In the genomic region with DNA sequence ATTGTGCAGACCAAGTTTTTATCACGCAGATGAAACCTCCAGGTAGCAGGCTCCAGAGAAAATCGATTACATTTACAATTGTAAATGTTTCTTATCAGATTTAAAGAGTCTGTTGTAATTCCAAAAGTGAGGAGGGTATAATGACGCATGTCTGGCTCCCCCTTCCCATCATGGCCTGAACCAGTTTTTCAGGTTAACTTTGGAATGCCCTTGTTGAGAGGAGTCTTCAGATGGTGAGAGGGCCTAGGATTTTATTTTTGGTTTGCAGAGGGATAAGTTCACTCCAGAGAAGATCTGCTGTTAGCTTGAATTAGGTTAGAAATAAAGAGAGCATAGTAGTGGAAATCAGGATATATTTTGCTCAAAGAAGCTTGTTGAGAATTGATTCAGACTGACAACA, we compare ENCODE assay signal across 33 cellular contexts.
"Had no signal": no experiment of that assay in that cellular context is flagged by ENCODE, and none has a peak within 500 bp of the region (broad histone marks: within the 10 kb centered on the region; RNA-seq: fewer than 3 reads in every experiment).

No MANE protein-coding gene starts in this region.

- H3K4me3 ChIP-seq: adrenal gland, ascending aorta, breast epithelium, cardiac muscle cell, esophagus muscularis mucosa, gastrocnemius medialis, heart left ventricle had no signal

- H3K9me3 ChIP-seq: adrenal gland, ascending aorta, breast epithelium, esophagus muscularis mucosa, gastrocnemius medialis, heart left ventricle had no signal

- H3K27me3 Mint-ChIP-seq: activated CD4-positive, alpha-beta memory T cell treated with anti-CD3 and anti-CD28 coated beads for 36 hours; activated CD4-positive, alpha-beta T cell treated with anti-CD3 and anti-CD28 coated beads for 36 hours; activated CD4-positive, alpha-beta T cell treated with anti-CD3 and anti-CD28 coated beads, Interleukin-2, amount 10 ng/mL, durations not matched to agents 24 days and 14 days; activated CD8-positive, alpha-beta memory T cell treated with anti-CD3 and anti-CD28 coated beads, Interleukin-2, amount 10 ng/mL, durations not matched to agents 7 days and 5 days; activated naive CD4-positive, alpha-beta T cell treated with anti-CD3 and anti-CD28 coated beads, Interleukin-2, amount 50 U/mL, for 24 hours; activated naive CD8-positive, alpha-beta T cell treated with anti-CD3 and anti-CD28 coated beads for 36 hours; activated naive CD8-positive, alpha-beta T cell treated with anti-CD3 and anti-CD28 coated beads, Interleukin-2, amount 50 U/mL, for 24 hours; brain; central memory CD8-positive, alpha-beta T cell; effector memory CD8-positive, alpha-beta T cell had no signal

- H3K4me3 Mint-ChIP-seq: activated CD4-positive, alpha-beta memory T cell treated with anti-CD3 and anti-CD28 coated beads for 36 hours; activated CD4-positive, alpha-beta T cell treated with anti-CD3 and anti-CD28 coated beads for 36 hours; activated CD4-positive, alpha-beta T cell treated with anti-CD3 and anti-CD28 coated beads, Interleukin-2, amount 10 ng/mL, durations not matched to agents 24 days and 14 days; activated CD8-positive, alpha-beta memory T cell treated with anti-CD3 and anti-CD28 coated beads, Interleukin-2, amount 10 ng/mL, durations not matched to agents 7 days and 5 days; activated CD8-positive, alpha-beta T cell treated with anti-CD3 and anti-CD28 coated beads, Interleukin-2, amount 10 ng/mL, durations not matched to agents 7 days and 5 days; activated naive CD4-positive, alpha-beta T cell treated with anti-CD3 and anti-CD28 coated beads for 36 hours; activated naive CD4-positive, alpha-beta T cell treated with anti-CD3 and anti-CD28 coated beads, Interleukin-2, amount 50 U/mL, for 24 hours; activated naive CD8-positive, alpha-beta T cell treated with anti-CD3 and anti-CD28 coated beads for 36 hours; activated naive CD8-positive, alpha-beta T cell treated with anti-CD3 and anti-CD28 coated beads, Interleukin-2, amount 50 U/mL, for 24 hours; activated T-helper 1 cell treated with anti-CD3 and anti-CD28 coated beads, Interleukin-12 subunit alpha, Interleukin-12 subunit beta, Interleukin-2, Interleukin-4 antibody, amounts not matched to agents 30 ng/mL and 10 ng/mL and 1 ng/mL, durations not matched to agents 14 hours and 24 hours and 36 hours; brain; central memory CD8-positive, alpha-beta T cell; effector memory CD8-positive, alpha-beta T cell had no signal

- H3K9me3 Mint-ChIP-seq: activated CD4-positive, alpha-beta memory T cell treated with anti-CD3 and anti-CD28 coated beads for 36 hours; activated naive CD4-positive, alpha-beta T cell treated with anti-CD3 and anti-CD28 coated beads for 36 hours; activated naive CD8-positive, alpha-beta T cell treated with anti-CD3 and anti-CD28 coated beads, Interleukin-2, amount 50 U/mL, for 24 hours; activated T-helper 2 cell treated with anti-CD3 and anti-CD28 coated beads, Interferon-gamma antibody, Interleukin-2, Interleukin-4, amounts not matched to agents 10 μg/mL and 5 μg/mL and 100 μg/mL, durations not matched to agents 14 hours and 24 hours and 36 hours; central memory CD8-positive, alpha-beta T cell; effector memory CD8-positive, alpha-beta T cell had no signal

- H3K27ac ChIP-seq: adrenal gland, ascending aorta, breast epithelium, cardiac muscle cell, esophagus muscularis mucosa, foreskin keratinocyte, gastrocnemius medialis, heart left ventricle had no signal

- H3K36me3 ChIP-seq: adrenal gland, ascending aorta, breast epithelium, cardiac muscle cell, esophagus muscularis mucosa, gastrocnemius medialis, heart left ventricle had no signal

- H3K27ac Mint-ChIP-seq: activated CD4-positive, alpha-beta memory T cell treated with anti-CD3 and anti-CD28 coated beads for 36 hours; activated CD4-positive, alpha-beta T cell treated with anti-CD3 and anti-CD28 coated beads for 36 hours; activated CD4-positive, alpha-beta T cell treated with anti-CD3 and anti-CD28 coated beads, Interleukin-2, amount 10 ng/mL, durations not matched to agents 24 days and 14 days; activated CD8-positive, alpha-beta memory T cell treated with anti-CD3 and anti-CD28 coated beads, Interleukin-2, amount 10 ng/mL, durations not matched to agents 7 days and 5 days; activated CD8-positive, alpha-beta T cell treated with anti-CD3 and anti-CD28 coated beads, Interleukin-2, amount 10 ng/mL, durations not matched to agents 7 days and 5 days; activated naive CD4-positive, alpha-beta T cell treated with anti-CD3 and anti-CD28 coated beads for 36 hours; activated naive CD4-positive, alpha-beta T cell treated with anti-CD3 and anti-CD28 coated beads, Interleukin-2, amount 50 U/mL, for 24 hours; activated naive CD8-positive, alpha-beta T cell treated with anti-CD3 and anti-CD28 coated beads for 36 hours; activated naive CD8-positive, alpha-beta T cell treated with anti-CD3 and anti-CD28 coated beads, Interleukin-2, amount 50 U/mL, for 24 hours; activated T-helper 1 cell treated with anti-CD3 and anti-CD28 coated beads, Interleukin-12 subunit alpha, Interleukin-12 subunit beta, Interleukin-2, Interleukin-4 antibody, amounts not matched to agents 30 ng/mL and 10 ng/mL and 1 ng/mL, durations not matched to agents 14 hours and 24 hours and 36 hours; activated T-helper 2 cell treated with anti-CD3 and anti-CD28 coated beads, Interferon-gamma antibody, Interleukin-2, Interleukin-4, amounts not matched to agents 10 μg/mL and 5 μg/mL and 100 μg/mL, durations not matched to agents 14 hours and 24 hours and 36 hours; effector memory CD8-positive, alpha-beta T cell had no signal

- H3K4me1 Mint-ChIP-seq: activated CD4-positive, alpha-beta T cell treated with anti-CD3 and anti-CD28 coated beads, Interleukin-2, amount 10 ng/mL, durations not matched to agents 24 days and 14 days; activated CD8-positive, alpha-beta memory T cell treated with anti-CD3 and anti-CD28 coated beads, Interleukin-2, amount 10 ng/mL, durations not matched to agents 7 days and 5 days; activated naive CD4-positive, alpha-beta T cell treated with anti-CD3 and anti-CD28 coated beads, Interleukin-2, amount 50 U/mL, for 24 hours; activated naive CD8-positive, alpha-beta T cell treated with anti-CD3 and anti-CD28 coated beads for 36 hours; activated naive CD8-positive, alpha-beta T cell treated with anti-CD3 and anti-CD28 coated beads, Interleukin-2, amount 50 U/mL, for 24 hours; brain; central memory CD8-positive, alpha-beta T cell had no signal

- DNase-seq: activated CD4-positive, alpha-beta memory T cell treated with anti-CD3 and anti-CD28 coated beads for 36 hours; activated CD4-positive, alpha-beta T cell treated with anti-CD3 and anti-CD28 coated beads for 36 hours; activated CD4-positive, alpha-beta T cell treated with anti-CD3 and anti-CD28 coated beads, Interleukin-2, amount 10 ng/mL, durations not matched to agents 24 days and 14 days; activated CD4-positive, CD25-positive, alpha-beta regulatory T cell; activated CD4-positive, CD25-positive, alpha-beta regulatory T cell treated with anti-CD3 and anti-CD28 coated beads, Interleukin-2, amount 50 U/mL, for 72 hours; activated CD8-positive, alpha-beta memory T cell treated with anti-CD3 and anti-CD28 coated beads, Interleukin-2, amount 10 ng/mL, durations not matched to agents 7 days and 5 days; activated CD8-positive, alpha-beta memory T cell treated with anti-CD3 and anti-CD28 coated beads, Interleukin-2, amount 50 U/mL, for 4 hours; activated CD8-positive, alpha-beta T cell treated with anti-CD3 and anti-CD28 coated beads, Interleukin-2, amount 10 ng/mL, durations not matched to agents 7 days and 5 days; activated effector memory CD4-positive, alpha-beta T cell treated with anti-CD3 and anti-CD28 coated beads, Interleukin-2, amount 50 U/mL, for 16 hours; activated naive CD4-positive, alpha-beta T cell treated with anti-CD3 and anti-CD28 coated beads for 36 hours; activated naive CD8-positive, alpha-beta T cell treated with anti-CD3 and anti-CD28 coated beads for 36 hours; activated naive CD8-positive, alpha-beta T cell treated with anti-CD3 and anti-CD28 coated beads, Interleukin-2, amount 50 U/mL, for 24 hours; activated T-cell treated with anti-CD3 and anti-CD28 coated beads, Interleukin-2, amount 50 U/mL, for 1 hour; activated T-cell treated with anti-CD3 and anti-CD28 coated beads, Interleukin-2, amount 50 U/mL, for 48 hours; adrenal gland; cortex of kidney; dermis blood vessel endothelial cell; effector CD4-positive, alpha-beta T cell; effector memory CD8-positive, alpha-beta T cell; foreskin keratinocyte; gastrocnemius medialis; glutamatergic neuron; heart left ventricle; T-helper 2 cell had no signal

- H3K36me3 Mint-ChIP-seq: activated CD8-positive, alpha-beta memory T cell treated with anti-CD3 and anti-CD28 coated beads, Interleukin-2, amount 10 ng/mL, durations not matched to agents 7 days and 5 days; activated naive CD4-positive, alpha-beta T cell treated with anti-CD3 and anti-CD28 coated beads, Interleukin-2, amount 50 U/mL, for 24 hours; activated naive CD8-positive, alpha-beta T cell treated with anti-CD3 and anti-CD28 coated beads for 36 hours; brain had no signal

- H3K4me1 ChIP-seq: adrenal gland, ascending aorta, breast epithelium, esophagus muscularis mucosa, foreskin keratinocyte, gastrocnemius medialis, heart left ventricle had no signal

- ATAC-seq: activated CD4-positive, alpha-beta T cell treated with anti-CD3 and anti-CD28 coated beads for 36 hours; activated CD8-positive, alpha-beta memory T cell treated with anti-CD3 and anti-CD28 coated beads, Interleukin-2, amount 10 ng/mL, durations not matched to agents 7 days and 5 days; activated CD8-positive, alpha-beta T cell treated with anti-CD3 and anti-CD28 coated beads, Interleukin-2, amount 10 ng/mL, durations not matched to agents 7 days and 5 days; activated naive CD8-positive, alpha-beta T cell treated with anti-CD3 and anti-CD28 coated beads, Interleukin-2, amount 50 U/mL, for 24 hours; effector memory CD8-positive, alpha-beta T cell; foreskin keratinocyte; gastrocnemius medialis; heart left ventricle had no signal

- H3K27me3 ChIP-seq: adrenal gland, ascending aorta, breast epithelium, cardiac muscle cell, esophagus muscularis mucosa, foreskin keratinocyte, gastrocnemius medialis, heart left ventricle had no signal
